1 cellular context compared by ENCODE assay signal in the genomic region with DNA sequence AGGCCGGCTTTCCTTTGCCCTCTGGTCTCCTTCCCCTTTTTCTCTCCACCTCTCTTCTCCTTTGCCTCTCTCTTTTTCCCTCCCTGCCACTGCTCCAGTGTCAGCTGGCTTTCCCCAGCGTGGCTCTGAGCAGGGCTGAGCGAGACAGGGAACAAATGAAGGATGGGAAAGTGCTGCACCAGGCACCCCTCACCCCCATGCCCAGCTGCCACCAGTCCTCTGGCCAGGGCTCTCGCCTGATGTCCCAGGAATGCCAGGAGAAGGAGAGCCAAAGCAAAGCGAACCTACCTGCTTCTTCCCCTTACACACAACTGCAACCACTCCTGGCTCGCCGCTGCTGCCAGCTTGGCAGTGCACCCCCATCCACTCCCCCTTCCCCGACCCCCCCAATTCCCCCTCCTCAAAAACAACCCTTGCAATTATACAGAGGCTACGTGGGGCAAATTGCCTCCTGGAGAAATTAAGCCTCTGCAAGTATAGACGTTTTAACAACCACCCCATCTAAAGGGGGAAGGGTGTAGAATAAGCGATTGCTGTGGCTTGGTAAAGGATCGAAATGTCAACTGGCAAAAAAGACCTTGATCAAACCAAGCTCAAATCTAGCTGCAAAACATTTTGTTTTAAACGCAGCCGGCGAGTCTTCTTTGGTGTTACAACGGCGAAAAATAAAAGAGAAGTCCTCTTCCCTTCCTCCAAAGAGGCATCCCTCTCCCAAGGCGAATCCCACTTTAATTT.
TF ChIP-seq lines count a peak whose summit lies in the region.

No MANE protein-coding gene starts in this region.

TF ChIP-seq in SK-N-SH, 30 proteins besides CTCF, POLR2A, EP300 and RAD21 (continued from another document):
- TF ChIP-seq, protein P1, sequence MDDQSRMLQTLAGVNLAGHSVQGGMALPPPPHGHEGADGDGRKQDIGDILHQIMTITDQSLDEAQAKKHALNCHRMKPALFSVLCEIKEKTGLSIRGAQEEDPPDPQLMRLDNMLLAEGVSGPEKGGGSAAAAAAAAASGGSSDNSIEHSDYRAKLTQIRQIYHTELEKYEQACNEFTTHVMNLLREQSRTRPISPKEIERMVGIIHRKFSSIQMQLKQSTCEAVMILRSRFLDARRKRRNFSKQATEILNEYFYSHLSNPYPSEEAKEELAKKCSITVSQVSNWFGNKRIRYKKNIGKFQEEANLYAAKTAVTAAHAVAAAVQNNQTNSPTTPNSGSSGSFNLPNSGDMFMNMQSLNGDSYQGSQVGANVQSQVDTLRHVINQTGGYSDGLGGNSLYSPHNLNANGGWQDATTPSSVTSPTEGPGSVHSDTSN (IDR thresholded peaks at IDR 0.05), result no peak
- no peak for TF ChIP-seq SMC3 (IDR thresholded peaks at IDR 0.05; ENCODE audit: low read depth, low read length)
- TF ChIP-seq ELF1 (IDR thresholded peaks at IDR 0.05), result no peak
- TF ChIP-seq NRF1 (IDR thresholded peaks at IDR 0.05; ENCODE audit: low read depth, low read length), result no peak
- no peak for TF ChIP-seq MEF2A (IDR thresholded peaks at IDR 0.05; ENCODE audit: borderline replicate concordance, low read depth)
- TF ChIP-seq FOXJ3 (CRISPR knock-in tag; IDR thresholded peaks at IDR 0.05), result no peak
- TF ChIP-seq, protein P2, sequence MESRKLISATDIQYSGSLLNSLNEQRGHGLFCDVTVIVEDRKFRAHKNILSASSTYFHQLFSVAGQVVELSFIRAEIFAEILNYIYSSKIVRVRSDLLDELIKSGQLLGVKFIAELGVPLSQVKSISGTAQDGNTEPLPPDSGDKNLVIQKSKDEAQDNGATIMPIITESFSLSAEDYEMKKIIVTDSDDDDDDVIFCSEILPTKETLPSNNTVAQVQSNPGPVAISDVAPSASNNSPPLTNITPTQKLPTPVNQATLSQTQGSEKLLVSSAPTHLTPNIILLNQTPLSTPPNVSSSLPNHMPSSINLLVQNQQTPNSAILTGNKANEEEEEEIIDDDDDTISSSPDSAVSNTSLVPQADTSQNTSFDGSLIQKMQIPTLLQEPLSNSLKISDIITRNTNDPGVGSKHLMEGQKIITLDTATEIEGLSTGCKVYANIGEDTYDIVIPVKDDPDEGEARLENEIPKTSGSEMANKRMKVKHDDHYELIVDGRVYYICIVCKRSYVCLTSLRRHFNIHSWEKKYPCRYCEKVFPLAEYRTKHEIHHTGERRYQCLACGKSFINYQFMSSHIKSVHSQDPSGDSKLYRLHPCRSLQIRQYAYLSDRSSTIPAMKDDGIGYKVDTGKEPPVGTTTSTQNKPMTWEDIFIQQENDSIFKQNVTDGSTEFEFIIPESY (IDR thresholded peaks at IDR 0.05; ENCODE audit: borderline replicate concordance, low read depth), result no peak
- TF ChIP-seq FOSL2 (IDR thresholded peaks at IDR 0.05; ENCODE audit: borderline replicate concordance, low read depth), result no peak
- TF ChIP-seq GATA2 (CRISPR knock-in tag; IDR thresholded peaks at IDR 0.05), result no peak
- no peak for TF ChIP-seq YY1 (IDR thresholded peaks at IDR 0.05; ENCODE audit: low read depth)
- TF ChIP-seq TEAD4 (IDR thresholded peaks at IDR 0.05; ENCODE audit: borderline replicate concordance, insufficient read depth), result no peak
- TF ChIP-seq, protein P3, sequence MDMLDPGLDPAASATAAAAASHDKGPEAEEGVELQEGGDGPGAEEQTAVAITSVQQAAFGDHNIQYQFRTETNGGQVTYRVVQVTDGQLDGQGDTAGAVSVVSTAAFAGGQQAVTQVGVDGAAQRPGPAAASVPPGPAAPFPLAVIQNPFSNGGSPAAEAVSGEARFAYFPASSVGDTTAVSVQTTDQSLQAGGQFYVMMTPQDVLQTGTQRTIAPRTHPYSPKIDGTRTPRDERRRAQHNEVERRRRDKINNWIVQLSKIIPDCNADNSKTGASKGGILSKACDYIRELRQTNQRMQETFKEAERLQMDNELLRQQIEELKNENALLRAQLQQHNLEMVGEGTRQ (IDR thresholded peaks at IDR 0.05; ENCODE audit: borderline replicate concordance, low read depth, low read length), result no peak
